Comparison of ENCODE assay signal across 8 cellular contexts in genomic region chr7:128738570-128739047, GRCh38. TPM values are rescaled to one million over a fixed set of nuclear protein-coding genes. Genes with fewer than 3 reads are reported as not detected.
DNase-seq lines count a peak whose midpoint lies in the region; ATAC-seq and TF ChIP-seq lines count a peak whose summit lies in the region.

No MANE protein-coding gene starts in this region.

- H3K27ac ChIP-seq in C4-2B (peak overlapping the region; percentile 97), cingulate gyrus (ENCODE audit: low read depth, low read length) (peak overlapping the region; percentile 82), aorta (ENCODE audit: low read depth in 1 of 2, low read length in 2 of 2) (peak overlapping the region; percentile 59 to 91)

- ATAC-seq in GM19452 (IDR thresholded peaks at IDR 0.05; ENCODE audit: unreplicated experiment) (peak; percentile 7), aorta (ENCODE audit: low FRiP score) (peak; percentile 56)

- H3K4me3 ChIP-seq in aorta (ENCODE audit: low read length in 2 of 2): peak overlapping the region; percentile 49 to 70

- no peaks in the 10 kb centered on the region for H3K9me3 ChIP-seq in aorta (ENCODE audit: control insufficient read depth, low read length)

- no peaks in the 10 kb centered on the region for H3K27me3 ChIP-seq in aorta (ENCODE audit: control insufficient read depth in 1 of 2, insufficient read depth in 2 of 2, low read length in 1 of 2)

- peaks cover 34% of the 10 kb centered on the region for H3K4me1 Mint-ChIP-seq in mesothelial cell of epicardium

- peak overlapping the region; percentile 97 for H3K4me3 Mint-ChIP-seq in mesothelial cell of epicardium

- no peaks in the 10 kb centered on the region for H3K27me3 Mint-ChIP-seq in mesothelial cell of epicardium (ENCODE audit: low read depth)

- H3K36me3 ChIP-seq in aorta (ENCODE audit: control insufficient read depth in 1 of 2, insufficient read depth in 2 of 2, low read length in 1 of 2): no peaks in the 10 kb centered on the region

- peak overlapping the region; percentile 97 for H3K27ac Mint-ChIP-seq in mesothelial cell of epicardium

- 1% methylated on average over 8 of the region's 8 CpGs for WGBS in aorta, 2 donors

- no peaks in the 10 kb centered on the region for H3K9me3 Mint-ChIP-seq in mesothelial cell of epicardium

- H3K4me1 ChIP-seq in aorta (ENCODE audit: control insufficient read depth in 1 of 2, insufficient read depth in 2 of 2, low read length in 2 of 2): peaks cover 0 to 3% of the 10 kb centered on the region in 2 donors

- TF ChIP-seq CTCF in C4-2B (conservative IDR thresholded peaks at IDR 0.05): no peak
- TF ChIP-seq CTCF in mesothelial cell of epicardium (IDR thresholded peaks at IDR 0.05; ENCODE audit: unreplicated experiment): no peak

- no peaks in the 10 kb centered on the region for H3K36me3 Mint-ChIP-seq in mesothelial cell of epicardium

- DNase-seq in NCI-H2227 treated with DMSO at 0.1 percent for 48 hours (lab: John Stamatoyannopoulos, UW) (peak; percentile 46), mesothelial cell of epicardium (ENCODE audit: low spot score in 2 of 2, unreplicated experiment in 2 of 2) (no peak), aorta (no peak), COLO668 (lab: John Stamatoyannopoulos, UW; ENCODE audit: unreplicated experiment) (no peak), NOMO-1 treated with DMSO at 0.1 percent for 48 hours (lab: John Stamatoyannopoulos, UW; ENCODE audit: unreplicated experiment) (no peak)

- intact Hi-C loops in aorta (cut with DNase I): loop anchor here in 1 of 2 donors (5.0 to 10.0 kb wide), 3 partner anchors 54 to 126 kb away; partner anchors contain the start of genes ATP6V1F, CCDC136 and FLNC

RNA-seq across cellular contexts. Expression of gene CALU, which starts 0.6 kb away (rescaled TPM):
- total RNA-seq in mesothelial cell of epicardium: 193 to 199 TPM (median 194 TPM) in 3 replicates
- 100 to 1,000 TPM; 206 to 267 TPM for total RNA-seq in aorta
- 100 to 1,000 TPM; 145 to 164 TPM for polyA plus RNA-seq in aorta

RNA-seq across cellular contexts. Expression of gene OPN1SW, which starts 37.0 kb away (rescaled TPM):
- total RNA-seq in mesothelial cell of epicardium: not detected in 3 replicates
- total RNA-seq in aorta: not detected
- not detected for polyA plus RNA-seq in aorta

RNA-seq across cellular contexts. Expression of gene CCDC136, which starts 53.2 kb away (rescaled TPM):
- total RNA-seq in mesothelial cell of epicardium (34.6 to 39.1 TPM (median 34.8 TPM) in 3 replicates), aorta (10 to 100 TPM; 18.3 to 29.5 TPM)
- 1 to 10 TPM; 7.5 to 8.9 TPM for polyA plus RNA-seq in aorta
